Comparison of ENCODE assay signal across 15 cellular contexts in genomic region chr14:45051180-45051579, GRCh38.
"Had no signal": no experiment of that assay in that cellular context is flagged by ENCODE, and none has a peak within 500 bp of the region (broad histone marks: within the 10 kb centered on the region; RNA-seq: fewer than 3 reads in every experiment).

No MANE protein-coding gene starts in this region.

- H3K27ac ChIP-seq: esophagus squamous epithelium, gastrocnemius medialis, neutrophil, spleen, thoracic aorta, transverse colon had no signal

- FAIRE-seq: colon had no signal

- H3K27me3 ChIP-seq: esophagus squamous epithelium, gastrocnemius medialis, neutrophil, spleen, transverse colon had no signal

- H3K4me3 ChIP-seq: esophagus squamous epithelium, gastrocnemius medialis, mucosa of descending colon, spleen, thoracic aorta, transverse colon had no signal

- H3K4me1 ChIP-seq: esophagus squamous epithelium, gastrocnemius medialis, spleen, transverse colon had no signal

- DNase-seq: esophagus squamous epithelium; gastrocnemius medialis; glutamatergic neuron; islet precursor cell; mammary epithelial cell; mucosa of descending colon; naive thymus-derived CD8-positive, alpha-beta T cell; spleen; stimulated activated CD4-positive, alpha-beta T cell treated with anti-CD3 and anti-CD28 coated beads, Interleukin-15, amount 100 ng/mL, for 24 hours; stimulated activated CD4-positive, alpha-beta T cell treated with anti-CD3 and anti-CD28 coated beads, Interleukin-1b, Interleukin-23, amount 100 ng/mL, for 48 hours; stimulated activated CD4-positive, alpha-beta T cell treated with anti-CD3 and anti-CD28 coated beads, Interleukin-4, amount 100 ng/mL, for 24 hours; transverse colon had no signal

- H3K9me3 ChIP-seq: esophagus squamous epithelium, gastrocnemius medialis, mucosa of descending colon, neutrophil, thoracic aorta, transverse colon had no signal

- H3K36me3 ChIP-seq: neutrophil had no signal
